Comparison of ENCODE assay signal across 10 cellular contexts in the genomic region with DNA sequence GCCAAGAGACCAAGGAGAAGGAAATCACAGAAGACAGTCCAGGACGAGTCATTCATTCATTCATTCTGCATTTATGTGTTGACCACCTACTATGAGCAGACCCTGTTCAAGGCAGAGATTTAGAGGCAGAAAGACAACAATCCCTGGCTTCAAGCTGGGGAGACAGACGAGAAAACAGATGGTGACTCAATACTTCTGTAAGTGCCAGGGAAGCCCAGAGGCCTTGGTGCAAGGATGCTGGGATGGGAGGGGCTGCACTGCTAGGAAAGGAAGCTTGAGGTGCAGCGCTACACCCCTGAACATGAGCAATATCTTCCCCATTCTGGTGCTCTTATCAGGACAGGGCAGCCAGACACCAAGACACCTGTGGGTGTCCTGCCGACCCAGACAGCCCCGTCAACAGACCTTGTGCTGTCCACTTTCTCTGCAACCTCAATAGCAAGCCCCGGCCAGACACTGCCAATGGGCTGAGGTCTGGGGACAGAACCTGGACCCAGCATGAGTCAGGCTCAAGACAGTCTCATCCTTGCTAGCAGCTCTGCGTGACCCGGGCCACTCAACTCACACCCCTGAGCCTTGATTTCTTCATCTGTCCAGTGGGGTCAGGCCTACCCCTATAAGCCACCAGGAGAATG.
DNase-seq lines count a peak whose midpoint lies in the region; ATAC-seq and TF ChIP-seq lines count a peak whose summit lies in the region.
"Had no signal": no experiment of that assay in that cellular context is flagged by ENCODE, and none has a peak within 500 bp of the region (broad histone marks: within the 10 kb centered on the region; RNA-seq: fewer than 3 reads in every experiment).

No MANE protein-coding gene starts in this region.

- peak overlapping the region; percentile 15 to 87 for H3K18ac ChIP-seq in mesenchymal stem cell (ENCODE audit: low read depth in 1 of 2, low read length in 2 of 2)

- H3K4ac ChIP-seq in mesenchymal stem cell (ENCODE audit: low read depth in 1 of 2, low read length in 2 of 2): peak overlapping the region; percentile 9 to 82

- H3K4me1 ChIP-seq in mesenchymal stem cell (ENCODE audit: control insufficient read depth, insufficient read depth, low read depth, low read length) (peaks cover 12% of the 10 kb centered on the region), thyroid gland (peaks cover 0 to 24% of the 10 kb centered on the region in 2 donors)
- H3K4me1 ChIP-seq: adrenal gland had no signal

- H3K27ac ChIP-seq in mesenchymal stem cell (ENCODE audit: low read length, poor library complexity, severe bottlenecking): peak overlapping the region; percentile 41
- H3K27ac ChIP-seq in thyroid gland: peak overlapping the region in 2 of 3 donors; percentile 24 to 47
- H3K27ac ChIP-seq: epithelial cell of prostate had no signal

- no peak overlapping the region for H3K23ac ChIP-seq in mesenchymal stem cell (ENCODE audit: low read length in 2 of 2)

- H2BK12ac ChIP-seq in mesenchymal stem cell (ENCODE audit: low read length in 2 of 2): peak overlapping the region; percentile 92 to 97

- H3K36me3 ChIP-seq in mesenchymal stem cell (ENCODE audit: control insufficient read depth in 1 of 2, insufficient read depth in 2 of 2, low read depth in 1 of 2, low read length in 2 of 2): no peaks in the 10 kb centered on the region
- no peaks in the 10 kb centered on the region for H3K36me3 ChIP-seq in thyroid gland
- H3K36me3 ChIP-seq: adrenal gland had no signal

- H2BK5ac ChIP-seq in mesenchymal stem cell (ENCODE audit: low read depth, low read length, poor library complexity, severe bottlenecking): no peak overlapping the region

- peak overlapping the region; percentile 93 for H4K91ac ChIP-seq in mesenchymal stem cell (ENCODE audit: low read length)

- H3K4me2 ChIP-seq in mesenchymal stem cell (ENCODE audit: low read length, poor library complexity, severe bottlenecking): no peak overlapping the region

- H2BK15ac ChIP-seq in mesenchymal stem cell (ENCODE audit: low read depth, poor library complexity, severe bottlenecking): peak overlapping the region; percentile 34

- H3K79me1 ChIP-seq in mesenchymal stem cell (replicated peaks; ENCODE audit: low read length, poor library complexity, severe bottlenecking): no peaks in the 10 kb centered on the region

- no peak overlapping the region for H2AFZ ChIP-seq in mesenchymal stem cell (ENCODE audit: low read depth, low read length)

- no peak overlapping the region for H2AK5ac ChIP-seq in mesenchymal stem cell (ENCODE audit: low read length, severe bottlenecking)

- peak overlapping the region; percentile 86 for H4K8ac ChIP-seq in mesenchymal stem cell (ENCODE audit: low read length)

- peak overlapping the region in 1 of 2 experiments; percentile 63 for H3K14ac ChIP-seq in mesenchymal stem cell (ENCODE audit: low read length in 2 of 2)

- H3K9me3 ChIP-seq in mesenchymal stem cell (ENCODE audit: control insufficient read depth, low read length) (no peaks in the 10 kb centered on the region), thyroid gland (no peaks in the 10 kb centered on the region)
- H3K9me3 ChIP-seq: adrenal gland had no signal

- no peak for TF ChIP-seq POLR2A in thyroid gland (IDR thresholded peaks at IDR 0.05)

- H2BK120ac ChIP-seq in mesenchymal stem cell (ENCODE audit: low read depth, low read length): peak overlapping the region; percentile 55

- 73% methylated on average over 8 of the region's 8 CpGs for WGBS in mesenchymal stem cell
- WGBS in thyroid gland, 2 donors: 87 to 94% methylated on average over 3 to 8 of the region's 8 CpGs

- DNase-seq in M059J (ENCODE audit: low read depth): peak; percentile 68
- peak; percentile 28 for DNase-seq in dedifferentiated amniotic fluid mesenchymal stem cell (ENCODE audit: extremely low spot score)
- peak; percentile 66 for DNase-seq in mesenchymal stem cell
- DNase-seq in thyroid gland: no peak
- no peak for DNase-seq in NCI-H2196 (lab: John Stamatoyannopoulos, UW; ENCODE audit: unreplicated experiment)
- DNase-seq in NCI-H1105 (lab: John Stamatoyannopoulos, UW): no peak
- DNase-seq in activated CD4-positive, CD25-positive, alpha-beta regulatory T cell treated with anti-CD3 and anti-CD28 coated beads, Interleukin-2, amount 50 U/mL, for 72 hours: no peak

- no peak for TF ChIP-seq CTCF in thyroid gland (IDR thresholded peaks at IDR 0.05)

- intact Hi-C loops in thyroid gland (cut with DNase I): no loop called here

- peak overlapping the region in 1 of 2 experiments; percentile 45 for H3K4me3 ChIP-seq in mesenchymal stem cell (ENCODE audit: insufficient read depth in 1 of 2, low read depth in 1 of 2, low read length in 2 of 2)
- no peak overlapping the region for H3K4me3 ChIP-seq in thyroid gland (replicated peaks in 1 of 3)
- H3K4me3 ChIP-seq: adrenal gland had no signal

- H3K27me3 ChIP-seq in mesenchymal stem cell (ENCODE audit: control insufficient read depth in 1 of 2, insufficient read depth in 1 of 2, low read length in 2 of 2) (no peaks in the 10 kb centered on the region), thyroid gland (no peaks in the 10 kb centered on the region)
- H3K27me3 ChIP-seq: adrenal gland had no signal

- H3K9ac ChIP-seq in mesenchymal stem cell (ENCODE audit: low read length): peak overlapping the region; percentile 76

- ATAC-seq in GM21367 (IDR thresholded peaks at IDR 0.05; ENCODE audit: unreplicated experiment): no peak

Comparison
In these comparisons a context has a peak if more than half of its experiments do, and no peak if none do; other contexts are left out.
1. DNase-seq: peak in M059J (single experiment), dedifferentiated amniotic fluid mesenchymal stem cell (single experiment) and mesenchymal stem cell (single experiment); none in thyroid gland (0 of 2), NCI-H2196 (single experiment), NCI-H1105 (single experiment) and activated CD4-positive, CD25-positive, alpha-beta regulatory T cell treated with anti-CD3 and anti-CD28 coated beads, Interleukin-2, amount 50 U/mL, for 72 hours (single experiment).